ENCODE assay signal across 27 cellular contexts in the genomic region with DNA sequence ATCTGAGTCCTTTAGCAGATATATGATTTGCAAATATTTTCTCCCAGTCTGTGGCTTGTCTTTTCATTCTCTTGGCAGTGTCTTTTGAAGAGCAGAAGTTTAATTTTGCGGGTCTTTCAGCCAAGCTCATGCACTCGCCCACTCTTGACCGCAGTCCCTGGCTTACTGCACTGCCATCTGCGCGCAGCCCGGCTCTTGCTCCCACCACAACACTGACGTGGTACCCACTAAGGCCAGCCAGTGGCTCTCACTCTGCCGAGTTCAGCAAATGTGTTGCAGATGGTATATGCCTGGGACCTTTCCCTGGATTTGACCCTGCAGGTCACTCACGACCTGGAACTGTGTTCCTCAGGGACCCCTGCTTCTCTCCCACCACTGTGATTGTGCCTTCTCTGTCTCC.
"Had no signal": no experiment of that assay in that cellular context is flagged by ENCODE, and none has a peak within 500 bp of the region (broad histone marks: within the 10 kb centered on the region; RNA-seq: fewer than 3 reads in every experiment).

No MANE protein-coding gene starts in this region.

- H3K4me3 Mint-ChIP-seq: naive thymus-derived CD8-positive, alpha-beta T cell; natural killer cell treated with Interleukin-12 subunit alpha and Interleukin-12 subunit beta and Interleukin-15 and Interleukin-18, amount 100 ng/mL, for 72 hours; stimulated activated effector memory CD8-positive, alpha-beta T cell treated with anti-CD3 and anti-CD28 coated beads, Interleukin-12 subunit alpha, Interleukin-12 subunit beta, amount 100 ng/mL, for 72 hours; stimulated activated naive B cell treated with anti-CD40 and anti-IgM and Interleukin-4, amounts not matched to agents 10 μg/mL and 1 μg/mL and 100 μg/mL, for 72 hours; stimulated activated naive CD8-positive, alpha-beta T cell treated with anti-CD3 and anti-CD28 coated beads, Interleukin-15, Interleukin-2, amounts not matched to agents 100 ng/mL and 50 ng/mL, for 24 hours had no signal

- H3K9me3 ChIP-seq: neutrophil, ovary, psoas muscle, stomach, thoracic aorta, thyroid gland, tibial nerve, upper lobe of left lung, vagina had no signal

- H2AFZ ChIP-seq: parathyroid adenoma had no signal

- H3K27me3 Mint-ChIP-seq: stimulated activated naive CD8-positive, alpha-beta T cell treated with anti-CD3 and anti-CD28 coated beads, Interleukin-15, Interleukin-2, amounts not matched to agents 100 ng/mL and 50 ng/mL, for 24 hours had no signal

- DNase-seq: naive B cell; naive thymus-derived CD8-positive, alpha-beta T cell; nucleus accumbens; ovary; psoas muscle; small intestine; stimulated activated CD4-positive, alpha-beta T cell treated with anti-CD3 and anti-CD28 coated beads, Interleukin-15, amount 100 ng/mL, for 24 hours; stimulated activated CD4-positive, alpha-beta T cell treated with anti-CD3 and anti-CD28 coated beads, Interleukin-2, amount 100 ng/mL, for 24 hours; stimulated activated CD4-positive, alpha-beta T cell treated with anti-CD3 and anti-CD28 coated beads, Interleukin-2, amount 100 ng/mL, for 48 hours; stimulated activated CD4-positive, alpha-beta T cell treated with anti-CD3 and anti-CD28 coated beads, Interleukin-4, amount 100 ng/mL, for 24 hours; stimulated activated naive B cell treated with anti-CD40 and anti-IgM and Interleukin-4, amounts not matched to agents 10 μg/mL and 1 μg/mL and 100 μg/mL, for 72 hours; stimulated activated naive CD4-positive, alpha-beta T cell treated with Interleukin-2 at 50 U/mL for 16 hours; stomach; thyroid gland; trophoblast cell; upper lobe of left lung had no signal

- ATAC-seq: naive thymus-derived CD8-positive, alpha-beta T cell; natural killer cell treated with Interleukin-12 subunit alpha and Interleukin-12 subunit beta and Interleukin-15 and Interleukin-18, amount 100 ng/mL, for 72 hours; psoas muscle; right cardiac atrium; sciatic nerve; stimulated activated effector memory CD8-positive, alpha-beta T cell treated with anti-CD3 and anti-CD28 coated beads, Interleukin-12 subunit alpha, Interleukin-12 subunit beta, amount 100 ng/mL, for 72 hours; stimulated activated naive B cell treated with anti-CD40 and anti-IgM and Interleukin-4, amounts not matched to agents 10 μg/mL and 1 μg/mL and 100 μg/mL, for 72 hours had no signal

- H3K27ac Mint-ChIP-seq: naive thymus-derived CD8-positive, alpha-beta T cell; natural killer cell treated with Interleukin-12 subunit alpha and Interleukin-12 subunit beta and Interleukin-15 and Interleukin-18, amount 100 ng/mL, for 72 hours; progenitor cell of endocrine pancreas; stimulated activated naive B cell treated with anti-CD40 and anti-IgM and Interleukin-4, amounts not matched to agents 10 μg/mL and 1 μg/mL and 100 μg/mL, for 72 hours; stimulated activated naive CD8-positive, alpha-beta T cell treated with anti-CD3 and anti-CD28 coated beads, Interleukin-15, Interleukin-2, amounts not matched to agents 100 ng/mL and 50 ng/mL, for 24 hours had no signal

- H3K9me3 Mint-ChIP-seq: naive B cell; naive thymus-derived CD8-positive, alpha-beta T cell; natural killer cell treated with Interleukin-12 subunit alpha and Interleukin-12 subunit beta and Interleukin-15 and Interleukin-18, amount 100 ng/mL, for 72 hours; stimulated activated effector memory CD8-positive, alpha-beta T cell treated with anti-CD3 and anti-CD28 coated beads, Interleukin-12 subunit alpha, Interleukin-12 subunit beta, amount 100 ng/mL, for 72 hours; stimulated activated naive B cell treated with anti-CD40 and anti-IgM and Interleukin-4, amounts not matched to agents 10 μg/mL and 1 μg/mL and 100 μg/mL, for 72 hours; stimulated activated naive CD8-positive, alpha-beta T cell treated with anti-CD3 and anti-CD28 coated beads, Interleukin-15, Interleukin-2, amounts not matched to agents 100 ng/mL and 50 ng/mL, for 24 hours had no signal

- H3K27ac ChIP-seq: neutrophil, ovary, parathyroid adenoma, psoas muscle, stomach, thoracic aorta, thyroid gland, tibial nerve, upper lobe of left lung, vagina had no signal

- H3K27me3 ChIP-seq: neutrophil, ovary, stomach, thyroid gland, tibial nerve, upper lobe of left lung, vagina had no signal

- H3K4me3 ChIP-seq: ovary, psoas muscle, stomach, thoracic aorta, thyroid gland, tibial nerve, upper lobe of left lung, vagina had no signal

- H3K36me3 Mint-ChIP-seq: naive B cell; naive thymus-derived CD8-positive, alpha-beta T cell; natural killer cell treated with Interleukin-12 subunit alpha and Interleukin-12 subunit beta and Interleukin-15 and Interleukin-18, amount 100 ng/mL, for 72 hours; stimulated activated effector memory CD8-positive, alpha-beta T cell treated with anti-CD3 and anti-CD28 coated beads, Interleukin-12 subunit alpha, Interleukin-12 subunit beta, amount 100 ng/mL, for 72 hours; stimulated activated naive B cell treated with anti-CD40 and anti-IgM and Interleukin-4, amounts not matched to agents 10 μg/mL and 1 μg/mL and 100 μg/mL, for 72 hours had no signal

- H3K4me1 ChIP-seq: thyroid gland had no signal

- H3K36me3 ChIP-seq: neutrophil, ovary, stomach, thoracic aorta, thyroid gland, tibial nerve, upper lobe of left lung, vagina had no signal
